ENCODE assay signal across 19 cellular contexts in the genomic region with DNA sequence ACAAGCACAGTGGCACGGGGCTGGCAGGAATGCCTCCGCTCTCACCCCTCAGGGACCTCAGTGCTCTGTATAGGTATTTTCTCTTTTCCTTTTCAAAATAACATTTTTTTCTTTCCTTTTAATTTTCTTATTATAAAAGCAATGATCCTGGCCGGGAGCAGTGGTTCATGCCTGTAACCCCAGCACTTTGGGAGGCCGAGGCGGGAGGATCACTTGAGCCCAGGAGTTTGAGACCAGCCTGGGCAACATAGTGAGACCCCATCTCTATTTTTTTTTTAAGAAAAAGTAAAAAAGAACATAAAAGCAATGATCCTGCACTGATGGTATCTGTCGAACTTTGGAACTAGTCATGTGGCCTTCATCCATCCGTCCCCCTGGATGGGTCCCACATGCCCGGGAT. TPM values are rescaled to one million over a fixed set of nuclear protein-coding genes. Genes with fewer than 3 reads are reported as not detected.
A peak's percentile ranks its signal among the peaks of the same experiment; 100 is the strongest.
DNase-seq lines count a peak whose midpoint lies in the region; ATAC-seq, FAIRE-seq and TF ChIP-seq lines count a peak whose summit lies in the region.
"Had no signal": no experiment of that assay in that cellular context is flagged by ENCODE, and none has a peak within 500 bp of the region (broad histone marks: within the 10 kb centered on the region; RNA-seq: fewer than 3 reads in every experiment).

No MANE protein-coding gene starts in this region.

- H3K27me3 ChIP-seq in K562 (ENCODE audit: control insufficient read depth in 2 of 2, insufficient read depth in 2 of 2, low read length in 2 of 2) = no peaks in the 10 kb centered on the region
- H3K27me3 ChIP-seq in neuronal stem cell (ENCODE audit: control insufficient read depth in 3 of 3, insufficient read depth in 3 of 3, low read depth in 1 of 3, low read length in 3 of 3) = peaks cover 0 to 9% (median 0%) of the 10 kb centered on the region in 3 experiments
- H3K27me3 ChIP-seq in testis = no peaks in the 10 kb centered on the region

- DNase-seq in activated T-cell treated with anti-CD3 and anti-CD28 coated beads, Interleukin-2, amount 50 U/mL, for 72 hours = no peak
- no peak for DNase-seq in activated T-cell treated with anti-CD3 and anti-CD28 coated beads, Interleukin-2, amount 50 U/mL, for 1 hour
- no peak for DNase-seq in K562 (ENCODE audit: extremely low read depth in 1 of 4, low spot score in 3 of 4)
- no peak for DNase-seq in neuronal stem cell (ENCODE audit: low spot score)
- DNase-seq in COLO829 (ENCODE audit: low spot score) = no peak
- no peak for DNase-seq in testis
- DNase-seq: Calu3, DMS53, KG1, NCI-H1092 treated with DMSO at 0.1 percent for 48 hours, NCI-H1694, NCI-H2227 treated with DMSO at 0.1 percent for 48 hours, NCI-H524, Right ventricle myocardium superior had no signal

- H3K4me2 ChIP-seq in K562 (ENCODE audit: insufficient read depth, low read length) (no peak overlapping the region; the same call in 1 of the 2 replicates), neuronal stem cell (ENCODE audit: insufficient read depth, low read length, poor library complexity, severe bottlenecking) (no peak overlapping the region)

- H2BK5ac ChIP-seq in neuronal stem cell (ENCODE audit: low read length) = peak overlapping the region; percentile 31

- H4K20me1 ChIP-seq in K562 (replicated peaks; ENCODE audit: control insufficient read depth, insufficient read depth, low read length) = no peaks in the 10 kb centered on the region

- no peak overlapping the region for H3K27ac Mint-ChIP-seq in activated T-cell treated with anti-CD3 and anti-CD28 coated beads, Interleukin-2, amount 50 U/mL, for 72 hours

- H3K4me1 ChIP-seq in HEK293 (ENCODE audit: control insufficient read depth, insufficient read depth, low read length) = no peaks in the 10 kb centered on the region
- peaks cover 82 to 86% of the 10 kb centered on the region in 2 experiments for H3K4me1 ChIP-seq in K562 (replicated peaks in 1 of 2; ENCODE audit: control insufficient read depth in 2 of 2, insufficient read depth in 2 of 2, low read length in 2 of 2)
- H3K4me1 ChIP-seq in neuronal stem cell (ENCODE audit: control insufficient read depth in 2 of 2, insufficient read depth in 1 of 2, low read depth in 1 of 2, low read length in 2 of 2) = no peaks in the 10 kb centered on the region
- H3K4me1 ChIP-seq in testis = no peaks in the 10 kb centered on the region

- no peak for TF ChIP-seq CTCF in HEK293 (tag by site-specific recombination; IDR thresholded peaks at IDR 0.05)
- TF ChIP-seq CTCF in K562 (IDR thresholded peaks at IDR 0.05 in 2 of 3, conservative IDR thresholded peaks at IDR 0.05 in 1 of 3; ENCODE audit: insufficient read depth in 2 of 3, low read depth in 1 of 3, low read length in 3 of 3) = no peak
- TF ChIP-seq CTCF in testis (IDR thresholded peaks at IDR 0.05) = no peak

- H3K36me3 Mint-ChIP-seq in activated T-cell treated with anti-CD3 and anti-CD28 coated beads, Interleukin-2, amount 50 U/mL, for 72 hours (ENCODE audit: insufficient read depth in 2 of 2) = peaks cover 3 to 6% of the 10 kb centered on the region in 2 donors

- no peak overlapping the region for H2AK5ac ChIP-seq in neuronal stem cell (ENCODE audit: low read depth, low read length)

- no peak overlapping the region for H2BK12ac ChIP-seq in neuronal stem cell (ENCODE audit: low read length)

- POLR2A ChIA-PET in HEK293 (lab: Yijun Ruan, JAX) = no interaction called here
- POLR2A ChIA-PET in K562 (lab: Yijun Ruan, JAX) = no interaction called here

- H3K9me1 ChIP-seq in K562 (ENCODE audit: control insufficient read depth, insufficient read depth, low read length) = no peaks in the 10 kb centered on the region

- H3K14ac ChIP-seq in neuronal stem cell (ENCODE audit: low read length) = no peak overlapping the region

- intact Hi-C loops in K562 (cut with micrococcal nuclease) (no loop called here), testis (cut with DNase I; ENCODE audit: low total_unique reads) (no loop called here)

- no peak overlapping the region for H4K91ac ChIP-seq in neuronal stem cell (ENCODE audit: low read depth, low read length, poor library complexity)

- TF ChIP-seq EP300 in K562 (IDR thresholded peaks at IDR 0.05; ENCODE audit: low read length) = no peak

- TF ChIP-seq RAD21 in K562 (CRISPR knock-in tag; conservative IDR thresholded peaks at IDR 0.05 in 1 of 2, IDR thresholded peaks at IDR 0.05 in 1 of 2) = no peak

- H3K23ac ChIP-seq in neuronal stem cell (ENCODE audit: low read depth, low read length, poor library complexity) = no peak overlapping the region

- H3K4ac ChIP-seq in neuronal stem cell (ENCODE audit: low read length) = no peak overlapping the region

- H3K36me3 ChIP-seq in HEK293 (ENCODE audit: control insufficient read depth in 2 of 2, insufficient read depth in 1 of 2, low read length in 2 of 2) (no peaks in the 10 kb centered on the region), K562 (ENCODE audit: control insufficient read depth, insufficient read depth, low read length) (no peaks in the 10 kb centered on the region), neuronal stem cell (replicated peaks in 1 of 2; ENCODE audit: control insufficient read depth in 2 of 2, insufficient read depth in 2 of 2, low read length in 2 of 2) (no peaks in the 10 kb centered on the region), testis (ENCODE audit: low read depth, missing control alignments) (no peaks in the 10 kb centered on the region)

- no peak for TF ChIP-seq POLR2A in K562 (conservative IDR thresholded peaks at IDR 0.05)
- no peak for TF ChIP-seq POLR2A in testis (IDR thresholded peaks at IDR 0.05)

- H3K79me1 ChIP-seq in neuronal stem cell (ENCODE audit: low read depth, low read length) = no peaks in the 10 kb centered on the region

- no peaks in the 10 kb centered on the region for H3K9me3 Mint-ChIP-seq in activated T-cell treated with anti-CD3 and anti-CD28 coated beads, Interleukin-2, amount 50 U/mL, for 72 hours

- H3K4me1 Mint-ChIP-seq in activated T-cell treated with anti-CD3 and anti-CD28 coated beads, Interleukin-2, amount 50 U/mL, for 72 hours (ENCODE audit: low read depth) = peaks cover 49% of the 10 kb centered on the region

- no TSS peak for BruUV-seq in K562 (replicated peaks; lab: Mats Ljungman, UMichigan)

- H3K27ac ChIP-seq in HEK293 (ENCODE audit: extremely low read depth, low read depth, low read length) (no peak overlapping the region), K562 (ENCODE audit: extremely low read depth, low read depth, low read length) (peak overlapping the region; percentile 5; the same call in 1 of the 3 replicates), neuronal stem cell (replicated peaks; ENCODE audit: low read length) (no peak overlapping the region), testis (no peak overlapping the region)

- H3K4me3 ChIP-seq in HEK293 (ENCODE audit: low read depth, low read length) (no peak overlapping the region), K562 (no peak overlapping the region), neuronal stem cell (ENCODE audit: low read length in 2 of 2) (no peak overlapping the region), testis (no peak overlapping the region)

- no peak overlapping the region for H2BK15ac ChIP-seq in neuronal stem cell (ENCODE audit: low read length)

- H3K18ac ChIP-seq in neuronal stem cell (ENCODE audit: low read length) = no peak overlapping the region

- CTCF ChIA-PET in HEK293 (lab: Yijun Ruan, JAX) = no interaction called here
- CTCF ChIA-PET in K562 (lab: Yijun Ruan, JAX; ENCODE audit: low intra/inter-chr PET ratio) = no interaction called here

- H2AFZ ChIP-seq in K562 (ENCODE audit: low read depth, low read length) (peak overlapping the region; percentile 69), neuronal stem cell (ENCODE audit: low read length) (no peak overlapping the region)

- FAIRE-seq in K562 (lab: Jason Lieb, UNC) = no peak
- FAIRE-seq: H1, RCC 7860 had no signal

- H2BK120ac ChIP-seq in neuronal stem cell (ENCODE audit: low read depth, low read length) = no peak overlapping the region

- no peak for ATAC-seq in activated T-cell treated with anti-CD3 and anti-CD28 coated beads, Interleukin-2, amount 50 U/mL, for 72 hours (replicated peaks in 1 of 2)
- no peak for ATAC-seq in K562

- H3K9ac ChIP-seq in K562 (ENCODE audit: insufficient read depth in 1 of 2, low read depth in 2 of 2, low read length in 2 of 2) (peak overlapping the region in 1 of 2 experiments; percentile 81; a peak in 2 of 4 replicates), neuronal stem cell (ENCODE audit: low read depth, low read length, poor library complexity) (no peak overlapping the region)

- 74% methylated on average over 8 of the region's 8 CpGs for WGBS in K562 (ENCODE audit: insufficient coverage, low coverage, missing lambda C conversion rate)
- no CpG with 5 or more reads among the region's 8 CpGs for WGBS in neuronal stem cell (ENCODE audit: extremely low coverage in 2 of 2, insufficient read length in 2 of 2, insufficient replicate concordance in 1 of 2), 2 donors
- 86 to 94% methylated on average over 8 of the region's 8 CpGs for WGBS in testis, 2 donors

- H3K79me2 ChIP-seq in K562 (ENCODE audit: control insufficient read depth, insufficient read depth, low read length) = no peaks in the 10 kb centered on the region; the same call in 2 of the 3 replicates

- in situ Hi-C loops in K562 (cut with MboI) = no loop called here

- no peak overlapping the region for H4K8ac ChIP-seq in neuronal stem cell (ENCODE audit: low read depth, low read length)

- peak overlapping the region; percentile 27 to 32 for H3K4me3 Mint-ChIP-seq in activated T-cell treated with anti-CD3 and anti-CD28 coated beads, Interleukin-2, amount 50 U/mL, for 72 hours

- H3K9me3 ChIP-seq in HEK293 (ENCODE audit: control insufficient read depth, insufficient read depth, low read depth, low read length) (no peaks in the 10 kb centered on the region), K562 (replicated peaks; ENCODE audit: control insufficient read depth, insufficient read depth, low read depth, low read length) (no peaks in the 10 kb centered on the region), neuronal stem cell (replicated peaks in 1 of 2; ENCODE audit: control insufficient read depth in 2 of 2, insufficient read depth in 1 of 2, low read depth in 1 of 2, low read length in 2 of 2) (no peaks in the 10 kb centered on the region), testis (no peaks in the 10 kb centered on the region)

- H3K27me3 Mint-ChIP-seq in activated T-cell treated with anti-CD3 and anti-CD28 coated beads, Interleukin-2, amount 50 U/mL, for 72 hours (ENCODE audit: low read depth) = peaks cover 5% of the 10 kb centered on the region

RNA-seq across cellular contexts. Expression of gene PRF1, which starts 3.2 kb away (rescaled TPM):
- 100 to 1,000 TPM in 1 of 2 donors, 10 to 100 TPM in 1; 44.5 to 102 TPM for total RNA-seq in activated T-cell treated with anti-CD3 and anti-CD28 coated beads, Interleukin-2, amount 50 U/mL, for 72 hours
- total RNA-seq in K562 (2011; cell fraction: chromatin; rRNA removed; ENCODE audit: low replicate concordance) = 4.3 and 18.7 TPM in 2 replicates
- 12.1 and 22.3 TPM in 2 replicates for total RNA-seq in K562 (2011; cell fraction: nucleolus; rRNA removed)
- 11.3 and 24.4 TPM in 2 replicates for total RNA-seq in K562 (2011; cell fraction: nucleoplasm; rRNA removed)
- total RNA-seq in K562 (2014; rRNA removed) = 4.9 and 5.3 TPM in 2 replicates
- total RNA-seq in K562 (2014; rRNA removed; fragmentation: Illumina TruSeq; extraction: Trizol) = 4.3 and 5.4 TPM in 2 replicates
- 6.4 and 7.9 TPM in 2 replicates for total RNA-seq in K562 (2015; rRNA removed; fragmentation: Illumina TruSeq; extraction: Trizol)
- total RNA-seq in K562 (2021) = 8.6 and 9.0 TPM in 2 replicates
- polyA plus RNA-seq in K562 (2011; rRNA removed) = 0.84 and 4.3 TPM in 2 replicates
- 0.52 and 10.6 TPM in 2 replicates for polyA plus RNA-seq in K562 (2011; cell fraction: cytosol; rRNA removed)
- 1.3 and 11.4 TPM in 2 replicates for polyA plus RNA-seq in K562 (2011; cell fraction: nucleus; rRNA removed)
- polyA plus RNA-seq in K562 (2012) = 21.1 and 32.3 TPM in 2 replicates
- 6.4 and 10.7 TPM in 2 replicates for polyA plus RNA-seq in K562 (2014; fragmentation: Illumina TruSeq; extraction: Trizol)
- polyA plus RNA-seq in K562 (2014; fragmentation: Nextera tagmentation; extraction: Ambion mirVana) = 1 to 10 TPM; 6.3 to 7.4 TPM
- polyA plus RNA-seq in K562 (2014; rRNA removed) = 3.2 and 3.8 TPM in 2 replicates
- 0.45 and 13.7 TPM in 2 replicates for polyA minus RNA-seq in K562 (2011; rRNA and poly(A)+ RNA removed)
- polyA minus RNA-seq in K562 (2011; cell fraction: cytosol; rRNA and poly(A)+ RNA removed) = 12.9 TPM in 1 of 2 replicates, not detected in the other
- polyA minus RNA-seq in K562 (2011; cell fraction: nucleus; rRNA and poly(A)+ RNA removed) = 0.44 and 3.0 TPM in 2 replicates
- polyA plus RNA-seq in neuronal stem cell (2013, experiment 1 of 2) = not detected
- polyA plus RNA-seq in neuronal stem cell (2013, experiment 2 of 2) = not detected
- 1 to 10 TPM in 1 of 2 donors, under 1 TPM in 1; 0.55 to 1.8 TPM for total RNA-seq in testis
- polyA plus RNA-seq in testis (ENCODE audit: insufficient read depth, low read depth, low replicate concordance) = 2.2 TPM
- total RNA-seq: A673, Calu3, H1, M059J had no signal
